ENCODE assay signal across 10 cellular contexts in the genomic region with DNA sequence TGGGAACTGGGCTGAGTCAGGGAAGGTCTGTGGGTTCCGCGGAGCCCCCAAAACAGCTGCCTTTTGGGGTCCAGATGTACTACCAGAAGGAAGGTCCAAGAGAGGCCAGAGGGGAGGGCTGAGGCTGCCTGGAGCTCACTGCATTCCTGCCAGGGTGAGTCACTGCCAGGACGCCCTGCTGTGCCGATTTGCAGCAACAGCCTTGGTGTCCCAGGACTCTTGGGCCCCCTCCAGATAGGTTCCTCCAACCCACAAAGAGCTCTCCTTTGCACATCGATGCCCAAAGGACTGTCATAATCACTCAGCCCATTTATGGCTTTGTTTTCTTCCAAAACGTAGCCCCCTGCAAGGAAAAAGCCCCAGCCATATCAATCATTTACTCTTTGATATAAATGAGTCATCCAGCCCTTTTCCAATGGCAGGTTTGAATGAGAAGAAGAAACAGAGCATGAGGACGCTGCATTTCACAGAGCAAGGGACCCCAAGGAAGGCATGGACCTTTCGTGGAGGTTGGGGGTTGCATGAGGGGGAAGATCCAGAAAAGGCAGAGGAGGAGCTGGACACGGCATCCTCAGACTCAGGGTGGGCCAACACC. TPM values are rescaled to one million over a fixed set of nuclear protein-coding genes. Genes with fewer than 3 reads are reported as not detected.
DNase-seq lines count a peak whose midpoint lies in the region; ATAC-seq and TF ChIP-seq lines count a peak whose summit lies in the region.
"Had no signal": no experiment of that assay in that cellular context is flagged by ENCODE, and none has a peak within 500 bp of the region (broad histone marks: within the 10 kb centered on the region; RNA-seq: fewer than 3 reads in every experiment).

No MANE protein-coding gene starts in this region.

- no peaks in the 10 kb centered on the region for H3K27me3 ChIP-seq in transverse colon

- H3K4me3 ChIP-seq in astrocyte of the cerebellum (ENCODE audit: low read depth, low read length) (no peak overlapping the region), transverse colon (no peak overlapping the region)

- DNase-seq in HS-5 (ENCODE audit: low read depth) (peak; percentile 38), astrocyte of the cerebellum (ENCODE audit: low read depth) (peak; percentile 87), iPS DF 19.7 (ENCODE audit: low read depth, low spot score) (peak; percentile 54), transverse colon (peak; percentile 14), SHP77 treated with DMSO at 0.1 percent for 48 hours (lab: John Stamatoyannopoulos, UW) (no peak), KBM-7 (no peak)
- DNase-seq: activated B cell treated with CpG ODN at 0.5 μM for 24 hours; effector memory CD8-positive, alpha-beta T cell had no signal

- H3K36me3 ChIP-seq in transverse colon = no peaks in the 10 kb centered on the region

- WGBS in transverse colon (ENCODE audit: low coverage in 1 of 2), 2 donors = 35 to 51% methylated on average over 5 to 9 of the region's 9 CpGs

- no peaks in the 10 kb centered on the region for H3K9me3 ChIP-seq in transverse colon

- peaks cover 0 to 9% (median 5%) of the 10 kb centered on the region in 4 donors for H3K4me1 ChIP-seq in transverse colon

- no peak for TF ChIP-seq EP300 in transverse colon (IDR thresholded peaks at IDR 0.05; ENCODE audit: low read depth)

- no peak for TF ChIP-seq POLR2A in transverse colon (IDR thresholded peaks at IDR 0.05)

- H3K27ac ChIP-seq in transverse colon = peak overlapping the region in 1 of 4 donors; percentile 14
- H3K27ac ChIP-seq: KMS-11 had no signal

- intact Hi-C loops in transverse colon (cut with DNase I; ENCODE audit: low total_unique reads) = no loop called here

- in situ Hi-C loops in astrocyte of the cerebellum (cut with HindIII; ENCODE audit: low sequenced_read_pairs) = no loop called here
- in situ Hi-C loops in transverse colon (cut with MboI; ENCODE audit: low pct_ligation_motif_present in 1 of 4, low pct_unique_long_range_greater_than_20kb in 1 of 4, low sequenced_read_pairs in 3 of 4) = no loop called here
- in situ Hi-C loops in KBM-7 (cut with MboI; ENCODE audit: low pct_unique_long_range_greater_than_20kb, low sequenced_read_pairs) = no loop called here

- TF ChIP-seq CTCF in astrocyte of the cerebellum (IDR thresholded peaks at IDR 0.05; ENCODE audit: low read depth, low read length, missing control alignments) (no peak), transverse colon (IDR thresholded peaks at IDR 0.05) (no peak)

- ATAC-seq in GM21528 (IDR thresholded peaks at IDR 0.05; ENCODE audit: low FRiP score, unreplicated experiment) = no peak
- ATAC-seq: effector memory CD8-positive, alpha-beta T cell had no signal

RNA-seq across cellular contexts. Expression of gene COL13A1, which starts 32.2 kb away (rescaled TPM):
- 1 to 10 TPM in 3 of 4 donors, under 1 TPM in 1; 0.68 to 8.2 (median 2.1) TPM for total RNA-seq in transverse colon
- total RNA-seq: activated B cell treated with CpG ODN at 0.5 μM for 24 hours had no signal

Comparison
In these comparisons a context has a peak if more than half of its experiments do, and no peak if none do; other contexts are left out.
1. DNase-seq: peak in HS-5 (single experiment), astrocyte of the cerebellum (single experiment), iPS DF 19.7 (single experiment) and transverse colon (single experiment); none in SHP77 treated with DMSO at 0.1 percent for 48 hours (single experiment) and KBM-7 (single experiment).